18 cellular contexts compared by ENCODE assay signal in genomic region chr12:67436230-67436629, GRCh38.
DNase-seq lines count a peak whose midpoint lies in the region; ATAC-seq and TF ChIP-seq lines count a peak whose summit lies in the region.
"Had no signal": no experiment of that assay in that cellular context is flagged by ENCODE, and none has a peak within 500 bp of the region (broad histone marks: within the 10 kb centered on the region; RNA-seq: fewer than 3 reads in every experiment).

No MANE protein-coding gene starts in this region.

- H4K20me1 ChIP-seq in KMS-11 (ENCODE audit: insufficient read depth), result no peaks in the 10 kb centered on the region

- H3K4me1 ChIP-seq in KMS-11 (ENCODE audit: low read depth, poor library complexity, severe bottlenecking) (peaks cover 57% of the 10 kb centered on the region), skeletal muscle satellite cell (ENCODE audit: control insufficient read depth, insufficient read depth, low read length) (peaks cover 40% of the 10 kb centered on the region), right atrium auricular region (peaks cover 0 to 39% of the 10 kb centered on the region in 2 donors)

- H3K4me2 ChIP-seq in KMS-11 (peak overlapping the region; percentile 54; the same call in 1 of the 2 replicates), skeletal muscle satellite cell (ENCODE audit: low read length) (no peak overlapping the region)

- H3K27me3 ChIP-seq in KMS-11 (ENCODE audit: insufficient read depth, low read depth) (no peaks in the 10 kb centered on the region), skeletal muscle satellite cell (ENCODE audit: control insufficient read depth, insufficient read depth, low read length) (no peaks in the 10 kb centered on the region), right atrium auricular region (no peaks in the 10 kb centered on the region)
- H3K27me3 ChIP-seq: Peyer's patch had no signal

- H3K36me3 ChIP-seq in KMS-11 (ENCODE audit: insufficient read depth), result no peaks in the 10 kb centered on the region
- H3K36me3 ChIP-seq in skeletal muscle satellite cell (ENCODE audit: insufficient read depth, low read length), result no peaks in the 10 kb centered on the region
- no peaks in the 10 kb centered on the region for H3K36me3 ChIP-seq in right atrium auricular region
- H3K36me3 ChIP-seq: Peyer's patch had no signal

- no peak overlapping the region for H2AFZ ChIP-seq in KMS-11 (ENCODE audit: low read depth)

- no peak for TF ChIP-seq CTCF in KMS-11 (conservative IDR thresholded peaks at IDR 0.05; ENCODE audit: low read depth, low read length)
- no peak for TF ChIP-seq CTCF in coronary artery (IDR thresholded peaks at IDR 0.05)
- TF ChIP-seq CTCF in right atrium auricular region (IDR thresholded peaks at IDR 0.05), result no peak

- ATAC-seq in SK-N-SH treated with all-trans-retinoic acid at 6 μM for 48 hours, result no peak
- ATAC-seq: A549, Right ventricle myocardium inferior had no signal

- H3K9me3 ChIP-seq in skeletal muscle satellite cell (replicated peaks; ENCODE audit: low read length), result no peaks in the 10 kb centered on the region
- no peaks in the 10 kb centered on the region for H3K9me3 ChIP-seq in right atrium auricular region
- H3K9me3 ChIP-seq: A549, Peyer's patch had no signal

- H3K9ac ChIP-seq in KMS-11 (no peak overlapping the region), skeletal muscle satellite cell (ENCODE audit: low read depth, low read length) (peak overlapping the region; percentile 3)

- DNase-seq in EH (ENCODE audit: low read depth) (peak; percentile 57), coronary artery (ENCODE audit: low spot score) (no peak), NCI-H2081 treated with DMSO at 0.1 percent for 48 hours (lab: John Stamatoyannopoulos, UW) (no peak), right atrium auricular region (ENCODE audit: low spot score) (no peak), retina (no peak)
- DNase-seq: DMS 273 treated with DMSO at 0.1 percent for 48 hours, MV-4-11, NCI-H1417 treated with DMSO at 0.1 percent for 48 hours, NCI-H2029, NCI-H510A treated with DMSO at 0.1 percent for 48 hours, Peyer's patch had no signal

- H3K27ac ChIP-seq in KMS-11 (no peak overlapping the region), coronary artery (peak overlapping the region; percentile 74 to 79), right atrium auricular region (peak overlapping the region in 1 of 2 donors; percentile 75)
- H3K27ac ChIP-seq: A549, C4-2B, HL-60 had no signal

- H3K4me3 ChIP-seq in KMS-11 (IDR thresholded peaks at IDR 0.05; ENCODE audit: insufficient read depth, low read depth, low read length) (no peak overlapping the region), coronary artery (no peak overlapping the region), skeletal muscle satellite cell (ENCODE audit: low read length) (no peak overlapping the region), right atrium auricular region (no peak overlapping the region)
- H3K4me3 ChIP-seq: A549, Peyer's patch had no signal

- no peaks in the 10 kb centered on the region for H3K79me2 ChIP-seq in KMS-11 (ENCODE audit: insufficient read depth, low read depth)

TF ChIP-seq in SK-N-SH treated with all-trans-retinoic acid at 6 μM for 48 hours, 23 proteins besides CTCF, POLR2A, EP300 and RAD21:
- TF ChIP-seq PPARA (CRISPR knock-in tag; IDR thresholded peaks at IDR 0.05; ENCODE audit: borderline replicate concordance), result no peak
- no peak for TF ChIP-seq ZFP3 (CRISPR knock-in tag; IDR thresholded peaks at IDR 0.05)
- TF ChIP-seq TCF4 (CRISPR knock-in tag; IDR thresholded peaks at IDR 0.05; ENCODE audit: borderline replicate concordance), result no peak
- no peak for TF ChIP-seq ZNF70 (CRISPR knock-in tag; IDR thresholded peaks at IDR 0.05)
- no peak for TF ChIP-seq CSRNP3 (CRISPR knock-in tag; IDR thresholded peaks at IDR 0.05)
- TF ChIP-seq RARB (CRISPR knock-in tag; IDR thresholded peaks at IDR 0.05), result no peak
- TF ChIP-seq BACH2 (CRISPR knock-in tag; IDR thresholded peaks at IDR 0.05; ENCODE audit: borderline replicate concordance), result no peak
- TF ChIP-seq ZNF8 (CRISPR knock-in tag; IDR thresholded peaks at IDR 0.05), result no peak
- no peak for TF ChIP-seq ZC3H10 (CRISPR knock-in tag; IDR thresholded peaks at IDR 0.05)
- TF ChIP-seq CSDC2 (CRISPR knock-in tag; IDR thresholded peaks at IDR 0.05), result no peak
- no peak for TF ChIP-seq ISL1 (CRISPR knock-in tag; IDR thresholded peaks at IDR 0.05)
- TF ChIP-seq ZNF565 (CRISPR knock-in tag; conservative IDR thresholded peaks at IDR 0.05; ENCODE audit: low read depth), result no peak
- no peak for TF ChIP-seq SNAI2 (CRISPR knock-in tag; IDR thresholded peaks at IDR 0.05)
TF ChIP-seq in SK-N-SH treated with all-trans-retinoic acid at 6 μM for 48 hours: peak in this region for 0.
